In the genomic region with DNA sequence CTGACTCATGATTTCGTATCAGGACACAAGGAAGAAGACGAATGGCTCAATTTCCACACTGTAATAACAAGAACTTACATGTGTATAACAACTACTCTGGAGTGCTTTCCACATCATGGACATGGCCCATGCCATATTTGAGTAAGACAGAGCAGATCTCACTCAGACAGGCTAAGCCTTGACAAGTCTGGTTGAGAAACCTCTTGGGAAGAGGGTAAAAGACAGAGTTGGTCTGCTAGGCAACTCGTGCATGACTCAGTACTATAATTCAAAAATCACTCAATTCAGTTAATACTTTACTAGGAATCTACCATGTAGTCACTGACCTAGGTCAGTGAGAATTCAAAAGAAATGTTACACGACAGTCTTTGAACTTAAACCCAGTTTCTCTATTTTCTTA, we compare ENCODE assay signal across 8 cellular contexts. TPM values are rescaled to one million over a fixed set of nuclear protein-coding genes. Genes with fewer than 3 reads are reported as not detected.
DNase-seq lines count a peak whose midpoint lies in the region; ATAC-seq and TF ChIP-seq lines count a peak whose summit lies in the region.

No MANE protein-coding gene starts in this region.

- TF ChIP-seq CTCF in epithelial cell of esophagus (IDR thresholded peaks at IDR 0.05; ENCODE audit: insufficient read depth, low read depth, low read length, missing control alignments): no peak

- DNase-seq in AG08395 (ENCODE audit: low spot score) (peak; percentile 33), epithelial cell of esophagus (ENCODE audit: low read depth) (peak; percentile 99), DMS53 (lab: John Stamatoyannopoulos, UW) (no peak), SKM-1 (lab: John Stamatoyannopoulos, UW; ENCODE audit: unreplicated experiment) (no peak), C1 segment of cervical spinal cord (lab: John Stamatoyannopoulos, UW) (no peak), ureter (ENCODE audit: low spot score) (no peak)

- H3K4me3 ChIP-seq in epithelial cell of esophagus (ENCODE audit: low read length): no peak overlapping the region

- ATAC-seq in GM19452 (IDR thresholded peaks at IDR 0.05; ENCODE audit: unreplicated experiment) (peak; percentile 97), HG03139 (IDR thresholded peaks at IDR 0.05; ENCODE audit: unreplicated experiment) (peak; percentile 95)

RNA-seq across cellular contexts. Expression of a gene that starts 5.7 kb away (rescaled TPM):
- total RNA-seq in ureter: 6.0 TPM

RNA-seq across cellular contexts. Expression of a gene that starts 38.8 kb away (rescaled TPM):
- 64.2 TPM for total RNA-seq in ureter

RNA-seq across cellular contexts. Expression of a gene that starts 43.6 kb away (rescaled TPM):
- total RNA-seq in ureter: 7.9 TPM

Comparison
In these comparisons a context has a peak if more than half of its experiments do, and no peak if none do; other contexts are left out.
1. DNase-seq: peak in AG08395 (single experiment) and epithelial cell of esophagus (single experiment); none in DMS53 (single experiment), SKM-1 (single experiment), C1 segment of cervical spinal cord (0 of 14) and ureter (single experiment).